Comparison of ENCODE assay signal across 29 cellular contexts in genomic region chr10:93023013-93023650, GRCh38. TPM values are rescaled to one million over a fixed set of nuclear protein-coding genes. Genes with fewer than 3 reads are reported as not detected.
"Had no signal": no experiment of that assay in that cellular context is flagged by ENCODE, and none has a peak within 500 bp of the region (broad histone marks: within the 10 kb centered on the region; RNA-seq: fewer than 3 reads in every experiment).

No MANE protein-coding gene starts in this region.

- H3K27ac ChIP-seq: body of pancreas, esophagus muscularis mucosa, foreskin keratinocyte, gastrocnemius medialis, heart left ventricle had no signal

- DNase-seq: activated CD4-positive, alpha-beta memory T cell treated with anti-CD3 and anti-CD28 coated beads, Interleukin-2, amount 10 ng/mL, durations not matched to agents 7 days and 5 days; activated CD4-positive, alpha-beta T cell treated with anti-CD3 and anti-CD28 coated beads for 4 hours; activated CD4-positive, alpha-beta T cell treated with anti-CD3 and anti-CD28 coated beads, Interleukin-2, amount 10 ng/mL, durations not matched to agents 7 days and 5 days; activated CD4-positive, alpha-beta T cell treated with anti-CD3 and anti-CD28 coated beads, Interleukin-2, amount 50 U/mL, for 4 hours; activated CD4-positive, CD25-positive, alpha-beta regulatory T cell; activated CD4-positive, CD25-positive, alpha-beta regulatory T cell treated with anti-CD3 and anti-CD28 coated beads, Interleukin-2, amount 50 U/mL, for 72 hours; activated CD8-positive, alpha-beta memory T cell treated with anti-CD3 and anti-CD28 coated beads, Interleukin-2, amount 50 U/mL, for 48 hours; activated gamma-delta T cell; activated naive CD4-positive, alpha-beta T cell; activated naive CD4-positive, alpha-beta T cell treated with anti-CD3 and anti-CD28 coated beads, Interleukin-2, amount 50 U/mL, for 16 hours; activated T-cell treated with anti-CD3 and anti-CD28 coated beads for 4 hours; activated T-cell treated with anti-CD3 and anti-CD28 coated beads, Interleukin-2, amount 50 U/mL, for 24 hours; activated T-cell treated with anti-CD3 and anti-CD28 coated beads, Interleukin-2, amount 50 U/mL, for 72 hours; amygdala; aorta; body of pancreas; caudate nucleus; cortex of kidney; dermis blood vessel endothelial cell; effector CD4-positive, alpha-beta T cell; effector memory CD8-positive, alpha-beta T cell; erythroblast; foreskin keratinocyte; gastrocnemius medialis; glutamatergic neuron; heart left ventricle; T-helper 2 cell had no signal

- H3K27me3 ChIP-seq: body of pancreas, esophagus muscularis mucosa, foreskin keratinocyte, gastrocnemius medialis, heart left ventricle had no signal

- H3K9me3 ChIP-seq: body of pancreas, gastrocnemius medialis had no signal

- H3K4me3 ChIP-seq: body of pancreas, esophagus muscularis mucosa, gastrocnemius medialis, heart left ventricle had no signal

- ATAC-seq: activated T-cell treated with anti-CD3 and anti-CD28 coated beads, Interleukin-2, amount 50 U/mL, for 72 hours; body of pancreas; effector memory CD8-positive, alpha-beta T cell; foreskin keratinocyte; gastrocnemius medialis; heart left ventricle had no signal

- H3K4me1 ChIP-seq: body of pancreas, esophagus muscularis mucosa, foreskin keratinocyte, gastrocnemius medialis, heart left ventricle had no signal

RNA-seq across cellular contexts. Expression of gene CYP26C1, which starts 37.5 kb away (rescaled TPM):
- total RNA-seq: activated CD4-positive, alpha-beta memory T cell treated with anti-CD3 and anti-CD28 coated beads, Interleukin-2, amount 10 ng/mL, durations not matched to agents 7 days and 5 days; foreskin keratinocyte; gastrocnemius medialis; T-helper 1 cell treated with Interleukin-12 subunit alpha and Interleukin-12 subunit beta and Interleukin-4 antibody, amounts not matched to agents 30 ng/mL and 1 ng/mL, for 36 hours had no signal
- polyA plus RNA-seq: aorta, foreskin keratinocyte, heart left ventricle had no signal

RNA-seq across cellular contexts. Expression of gene CYP26A1, which starts 50.6 kb away (rescaled TPM):
- total RNA-seq: activated CD4-positive, alpha-beta memory T cell treated with anti-CD3 and anti-CD28 coated beads, Interleukin-2, amount 10 ng/mL, durations not matched to agents 7 days and 5 days; activated CD4-positive, alpha-beta T cell treated with anti-CD3 and anti-CD28 coated beads, Interleukin-2, amount 10 ng/mL, durations not matched to agents 7 days and 5 days; activated T-cell treated with anti-CD3 and anti-CD28 coated beads, Interleukin-2, amount 50 U/mL, for 72 hours; aorta; esophagus muscularis mucosa; foreskin keratinocyte; gastrocnemius medialis; heart left ventricle; T-helper 1 cell treated with Interleukin-12 subunit alpha and Interleukin-12 subunit beta and Interleukin-4 antibody, amounts not matched to agents 30 ng/mL and 1 ng/mL, for 36 hours had no signal
- polyA plus RNA-seq: aorta, foreskin keratinocyte, heart left ventricle had no signal
